ENCODE assay signal across 28 cellular contexts in the genomic region with DNA sequence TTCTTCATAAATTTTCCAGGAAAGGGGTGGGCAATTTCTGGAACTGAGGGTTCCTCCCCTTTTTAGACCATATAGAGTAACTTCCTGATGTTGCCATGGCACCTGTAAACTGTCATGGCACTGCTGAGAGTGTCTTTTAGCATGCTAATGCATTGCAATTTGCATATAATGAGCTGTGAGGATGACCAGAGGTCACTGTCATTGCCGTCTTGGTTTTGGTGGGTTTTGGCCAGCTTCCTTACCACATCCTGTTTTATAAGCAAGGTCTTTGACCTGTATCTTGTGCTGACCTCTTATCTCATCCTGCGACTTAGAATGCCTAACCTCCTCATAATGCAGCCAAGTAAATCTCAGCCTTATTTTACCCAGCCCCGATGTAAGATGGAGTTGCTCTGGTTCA.
DNase-seq lines count a peak whose midpoint lies in the region; ATAC-seq and TF ChIP-seq lines count a peak whose summit lies in the region.
"Had no signal": no experiment of that assay in that cellular context is flagged by ENCODE, and none has a peak within 500 bp of the region (broad histone marks: within the 10 kb centered on the region; RNA-seq: fewer than 3 reads in every experiment).

No MANE protein-coding gene starts in this region.

- no peak overlapping the region for H3K9ac ChIP-seq in H9 (ENCODE audit: extremely low read depth, insufficient read length, low read length)
- H3K9ac ChIP-seq: BLaER1 treated with 17β-estradiol and CSF1 and Interleukin-3, amounts not matched to agents 10 nM and 100 nM; neural progenitor cell had no signal

- DNase-seq in H9 = peak; percentile 51
- DNase-seq in MV-4-11 (lab: John Stamatoyannopoulos, UW) = peak; percentile 61
- peak; percentile 28 for DNase-seq in iPS DF 19.7 (ENCODE audit: low read depth, low spot score)
- no peak for DNase-seq in hippocampal formation (lab: John Stamatoyannopoulos, UW)
- no peak for DNase-seq in A172 (ENCODE audit: low spot score)
- no peak for DNase-seq in NCI-H510A (lab: John Stamatoyannopoulos, UW)
- DNase-seq: activated CD4-positive, alpha-beta T cell treated with anti-CD3 and anti-CD28 coated beads, Interleukin-2, amount 10 ng/mL, durations not matched to agents 24 days and 14 days; activated CD8-positive, alpha-beta memory T cell treated with anti-CD3 and anti-CD28 coated beads for 24 hours; activated T-cell treated with anti-CD3 and anti-CD28 coated beads for 4 hours; DMS153; left ventricle myocardium inferior; NCI-H1436; NCI-H2081; NCI-H226; pancreas; Peyer's patch; retina; SHP77 treated with DMSO at 0.1 percent for 48 hours; stimulated activated naive CD4-positive, alpha-beta T cell; upper lobe of right lung had no signal

- peak overlapping the region; percentile 68 for H3K18ac ChIP-seq in H9 (ENCODE audit: insufficient read length, low read depth, low read length)

- H2BK20ac ChIP-seq in H9 (ENCODE audit: low read depth, low read length, poor library complexity, severe bottlenecking) = no peak overlapping the region

- H3K9me3 ChIP-seq in H9 (ENCODE audit: control insufficient read depth, low read depth, low read length) = no peaks in the 10 kb centered on the region
- H3K9me3 ChIP-seq: left ventricle myocardium inferior, pancreas, Peyer's patch, upper lobe of right lung had no signal

- WGBS in H9 (ENCODE audit: extremely low coverage, insufficient read length, low lambda C conversion rate) = no CpG with 5 or more reads among the region's 3 CpGs

- peak overlapping the region; percentile 77 for H3K27ac ChIP-seq in H9 (ENCODE audit: insufficient read length, low read depth, low read length)
- H3K27ac ChIP-seq: BLaER1 treated with 17β-estradiol and CSF1 and Interleukin-3, amounts not matched to agents 10 nM and 100 nM; breast epithelium; hepatocyte; left ventricle myocardium inferior; neural progenitor cell; pancreas; Peyer's patch; skin epidermis; upper lobe of right lung had no signal

- peak; percentile 31 for ATAC-seq in GM18511 (IDR thresholded peaks at IDR 0.05; ENCODE audit: unreplicated experiment)
- ATAC-seq in stimulated activated memory B cell treated with anti-CD40 and anti-IgM and Interleukin-4, amounts not matched to agents 10 μg/mL and 1 μg/mL and 100 μg/mL, for 72 hours = no peak
- ATAC-seq: activated naive CD4-positive, alpha-beta T cell treated with anti-CD3 and anti-CD28 coated beads, Interleukin-2, amount 50 U/mL, for 72 hours; pancreas; upper lobe of right lung had no signal

- no peaks in the 10 kb centered on the region for H4K20me1 ChIP-seq in H9 (ENCODE audit: control insufficient read depth, insufficient read depth, insufficient read length)
- H4K20me1 ChIP-seq: BLaER1 treated with 17β-estradiol and CSF1 and Interleukin-3, amounts not matched to agents 10 nM and 100 nM had no signal

- H3K27me3 ChIP-seq in H9 (ENCODE audit: insufficient read depth, low read length) = no peaks in the 10 kb centered on the region
- H3K27me3 ChIP-seq: BLaER1 treated with 17β-estradiol and CSF1 and Interleukin-3, amounts not matched to agents 10 nM and 100 nM; breast epithelium; hepatocyte; neural progenitor cell; Peyer's patch; upper lobe of right lung had no signal

- H3K23ac ChIP-seq in H9 (ENCODE audit: insufficient read length, low read depth, low read length) = no peak overlapping the region

- no peak overlapping the region for H2BK5ac ChIP-seq in H9 (ENCODE audit: insufficient read length, low read length)

- H4K5ac ChIP-seq in H9 (ENCODE audit: insufficient read length, low read depth, low read length) = no peak overlapping the region

- H3K27me3 Mint-ChIP-seq in H9 (ENCODE audit: low read depth) = no peaks in the 10 kb centered on the region
- no peaks in the 10 kb centered on the region for H3K27me3 Mint-ChIP-seq in stimulated activated memory B cell treated with anti-CD40 and anti-IgM and Interleukin-4, amounts not matched to agents 10 μg/mL and 1 μg/mL and 100 μg/mL, for 72 hours
- H3K27me3 Mint-ChIP-seq: activated CD4-positive, alpha-beta T cell treated with anti-CD3 and anti-CD28 coated beads, Interleukin-2, amount 10 ng/mL, durations not matched to agents 24 days and 14 days had no signal

- no peak overlapping the region for H4K8ac ChIP-seq in H9 (replicated peaks; ENCODE audit: insufficient read length, low read depth, low read length)

- H2BK120ac ChIP-seq in H9 (ENCODE audit: low read depth, low read length, poor library complexity, severe bottlenecking) = no peak overlapping the region

- no peak overlapping the region for H3K56ac ChIP-seq in H9 (ENCODE audit: insufficient read length, low read depth, low read length)

- no peak overlapping the region for H3K14ac ChIP-seq in H9 (ENCODE audit: insufficient read depth, low read length)

- H3K23me2 ChIP-seq in H9 (ENCODE audit: insufficient read length, low read depth, low read length, poor library complexity, severe bottlenecking) = peaks cover 4% of the 10 kb centered on the region

- no peak overlapping the region for H2AFZ ChIP-seq in H9 (ENCODE audit: low read length)
- H2AFZ ChIP-seq: hepatocyte, neural progenitor cell had no signal

- no peak overlapping the region for H2AK5ac ChIP-seq in H9 (ENCODE audit: insufficient read length, low read length)

- peak overlapping the region in 1 of 2 experiments; percentile 44; a peak in 2 of 5 replicates for H3K4me3 Mint-ChIP-seq in H9
- no peak overlapping the region for H3K4me3 Mint-ChIP-seq in stimulated activated memory B cell treated with anti-CD40 and anti-IgM and Interleukin-4, amounts not matched to agents 10 μg/mL and 1 μg/mL and 100 μg/mL, for 72 hours
- H3K4me3 Mint-ChIP-seq: activated CD4-positive, alpha-beta T cell treated with anti-CD3 and anti-CD28 coated beads, Interleukin-2, amount 10 ng/mL, durations not matched to agents 24 days and 14 days; neural progenitor cell had no signal

- no peaks in the 10 kb centered on the region for H3K79me1 ChIP-seq in H9 (ENCODE audit: insufficient read depth, low read depth, low read length, poor library complexity, severe bottlenecking)

- H3K79me2 ChIP-seq in H9 (ENCODE audit: insufficient read depth, low read length) = no peaks in the 10 kb centered on the region
- H3K79me2 ChIP-seq: hepatocyte had no signal

- no peak overlapping the region for H4K91ac ChIP-seq in H9 (ENCODE audit: insufficient read length, low read depth, low read length)

- no peak overlapping the region for H2BK15ac ChIP-seq in H9 (ENCODE audit: low read depth, low read length)

- peak overlapping the region; percentile 54 for H3T11ph ChIP-seq in H9 (ENCODE audit: low read length)

- H3K36me3 Mint-ChIP-seq in H9 (ENCODE audit: insufficient read depth in 1 of 3, low read depth in 3 of 3) = peaks cover 11 to 25% (median 24%) of the 10 kb centered on the region in 3 experiments
- peaks cover 14% of the 10 kb centered on the region for H3K36me3 Mint-ChIP-seq in stimulated activated memory B cell treated with anti-CD40 and anti-IgM and Interleukin-4, amounts not matched to agents 10 μg/mL and 1 μg/mL and 100 μg/mL, for 72 hours
- H3K36me3 Mint-ChIP-seq: neural progenitor cell had no signal

- H3K4ac ChIP-seq in H9 (ENCODE audit: low read depth, low read length) = no peak overlapping the region

- peaks cover 12 to 29% of the 10 kb centered on the region in 2 experiments for H3K9me3 Mint-ChIP-seq in H9
- H3K9me3 Mint-ChIP-seq in stimulated activated memory B cell treated with anti-CD40 and anti-IgM and Interleukin-4, amounts not matched to agents 10 μg/mL and 1 μg/mL and 100 μg/mL, for 72 hours = peaks cover 9% of the 10 kb centered on the region
- H3K9me3 Mint-ChIP-seq: activated CD4-positive, alpha-beta T cell treated with anti-CD3 and anti-CD28 coated beads, Interleukin-2, amount 10 ng/mL, durations not matched to agents 24 days and 14 days had no signal

- peaks cover 56 to 57% of the 10 kb centered on the region in 2 experiments for H3K4me1 Mint-ChIP-seq in H9
- H3K4me1 Mint-ChIP-seq in stimulated activated memory B cell treated with anti-CD40 and anti-IgM and Interleukin-4, amounts not matched to agents 10 μg/mL and 1 μg/mL and 100 μg/mL, for 72 hours = peaks cover 25% of the 10 kb centered on the region
- H3K4me1 Mint-ChIP-seq: activated CD4-positive, alpha-beta T cell treated with anti-CD3 and anti-CD28 coated beads, Interleukin-2, amount 10 ng/mL, durations not matched to agents 24 days and 14 days; neural progenitor cell had no signal

- H2BK12ac ChIP-seq in H9 (ENCODE audit: insufficient read length, low read depth, low read length) = no peak overlapping the region

- H3K4me2 ChIP-seq in H9 (ENCODE audit: insufficient read depth, insufficient read length, low read length) = peak overlapping the region; percentile 31
- H3K4me2 ChIP-seq: hepatocyte, neural progenitor cell had no signal

- no peak for TF ChIP-seq CTCF in H9 (conservative IDR thresholded peaks at IDR 0.05)

- H3K4me1 ChIP-seq in H9 (ENCODE audit: insufficient read depth, low read length) = peaks cover 8% of the 10 kb centered on the region
- H3K4me1 ChIP-seq: breast epithelium, left ventricle myocardium inferior, neural progenitor cell, pancreas, upper lobe of right lung had no signal

- H3K27ac Mint-ChIP-seq in H9 = peak overlapping the region; percentile 7 to 87 (median 87); a peak in 3 of 7 replicates
- no peak overlapping the region for H3K27ac Mint-ChIP-seq in stimulated activated memory B cell treated with anti-CD40 and anti-IgM and Interleukin-4, amounts not matched to agents 10 μg/mL and 1 μg/mL and 100 μg/mL, for 72 hours
- H3K27ac Mint-ChIP-seq: activated CD4-positive, alpha-beta T cell treated with anti-CD3 and anti-CD28 coated beads, Interleukin-2, amount 10 ng/mL, durations not matched to agents 24 days and 14 days; activated naive CD4-positive, alpha-beta T cell treated with anti-CD3 and anti-CD28 coated beads, Interleukin-2, amount 50 U/mL, for 72 hours; neural progenitor cell had no signal

Comparison
In these comparisons a context has a peak if more than half of its experiments do, and no peak if none do; other contexts are left out.
1. DNase-seq: peak in H9 (single experiment), MV-4-11 (single experiment) and iPS DF 19.7 (single experiment); none in hippocampal formation (0 of 2), A172 (single experiment) and NCI-H510A (single experiment).